In genomic region chr10:60828489-60828852, GRCh38 we compare ENCODE assay signal across 10 cellular contexts. TPM values are rescaled to one million over a fixed set of nuclear protein-coding genes. Genes with fewer than 3 reads are reported as not detected.
A peak's percentile ranks its signal among the peaks of the same experiment; 100 is the strongest.
DNase-seq lines count a peak whose midpoint lies in the region; ATAC-seq, FAIRE-seq and TF ChIP-seq lines count a peak whose summit lies in the region.
"Had no signal": no experiment of that assay in that cellular context is flagged by ENCODE, and none has a peak within 500 bp of the region (broad histone marks: within the 10 kb centered on the region; RNA-seq: fewer than 3 reads in every experiment).

No MANE protein-coding gene starts in this region.

- CTCF ChIA-PET in OCI-LY7 (lab: Charles Lee; ENCODE audit: unreplicated experiment) = no interaction called here

- POLR2A ChIA-PET in OCI-LY7 (lab: Charles Lee) = no interaction called here

- H2AFZ ChIP-seq in OCI-LY7 (ENCODE audit: low read length) = no peak overlapping the region

- no peaks in the 10 kb centered on the region for H3K27me3 ChIP-seq in foreskin keratinocyte
- H3K27me3 ChIP-seq in skeletal muscle satellite cell (ENCODE audit: control insufficient read depth, insufficient read depth, low read length) = no peaks in the 10 kb centered on the region

- peak; percentile 20 for FAIRE-seq in HTR-8/SVneo (lab: Jason Lieb, UNC)
- FAIRE-seq: H1 had no signal

- ATAC-seq in SK-N-SH treated with all-trans-retinoic acid at 6 μM for 48 hours (peak; percentile 72), foreskin keratinocyte (peak; percentile 55)
- no peak for ATAC-seq in stimulated activated naive CD8-positive, alpha-beta T cell treated with anti-CD3 and anti-CD28 coated beads, Interleukin-15, Interleukin-2, amounts not matched to agents 100 U/mL and 50 U/mL, for 24 hours

- H3K79me2 ChIP-seq in OCI-LY7 (ENCODE audit: insufficient read depth, low read depth, low read length) = no peaks in the 10 kb centered on the region

- H4K20me1 ChIP-seq in OCI-LY7 (ENCODE audit: insufficient read depth, low read length) = no peaks in the 10 kb centered on the region

- H3K27ac ChIP-seq in foreskin keratinocyte = no peak overlapping the region
- no peak overlapping the region for H3K27ac ChIP-seq in OCI-LY7 (ENCODE audit: low read depth, low read length, poor library complexity, severe bottlenecking)

- H3K4me3 ChIP-seq in skeletal muscle satellite cell (ENCODE audit: low read length) (no peak overlapping the region), OCI-LY7 (ENCODE audit: low read depth, low read length, poor library complexity, severe bottlenecking) (no peak overlapping the region)

- H3K4me2 ChIP-seq in skeletal muscle satellite cell (ENCODE audit: low read length) (peak overlapping the region; percentile 52), OCI-LY7 (ENCODE audit: low read length) (no peak overlapping the region)

- H3K9me2 ChIP-seq in OCI-LY7 (ENCODE audit: insufficient read depth, low read length) = no peaks in the 10 kb centered on the region

- DNase-seq in HTR-8/SVneo (ENCODE audit: insufficient read length, low spot score) (no peak), foreskin keratinocyte (peak; percentile 6 to 23), OCI-LY7 (ENCODE audit: low spot score) (no peak)
- no peak for DNase-seq in stimulated activated naive CD8-positive, alpha-beta T cell treated with anti-CD3 and anti-CD28 coated beads, Interleukin-15, Interleukin-2, amounts not matched to agents 100 U/mL and 50 U/mL, for 24 hours
- no peak for DNase-seq in stimulated activated CD4-positive, alpha-beta T cell treated with anti-CD3 and anti-CD28 coated beads, Interleukin-4, amount 100 ng/mL, for 1 hour
- DNase-seq: activated naive CD4-positive, alpha-beta T cell treated with anti-CD3 and anti-CD28 coated beads, Interleukin-2, amount 50 U/mL, for 16 hours; NCI-H187 had no signal

- no peaks in the 10 kb centered on the region for H3K36me3 ChIP-seq in skeletal muscle satellite cell (ENCODE audit: insufficient read depth, low read length)
- H3K36me3 ChIP-seq in OCI-LY7 (ENCODE audit: insufficient read depth, low read length) = no peaks in the 10 kb centered on the region

- H3K4me1 ChIP-seq in foreskin keratinocyte (peaks cover 10% of the 10 kb centered on the region), skeletal muscle satellite cell (ENCODE audit: control insufficient read depth, insufficient read depth, low read length) (peaks cover 14% of the 10 kb centered on the region), OCI-LY7 (ENCODE audit: insufficient read depth, low read length, poor library complexity, severe bottlenecking) (no peaks in the 10 kb centered on the region)

- intact Hi-C loops in OCI-LY7 (cut with micrococcal nuclease; ENCODE audit: unreplicated experiment) = no loop called here

- H3K9ac ChIP-seq in skeletal muscle satellite cell (ENCODE audit: low read depth, low read length) = no peak overlapping the region

- H3K9me3 ChIP-seq in skeletal muscle satellite cell (replicated peaks; ENCODE audit: low read length) = no peaks in the 10 kb centered on the region
- H3K9me3 ChIP-seq in OCI-LY7 (ENCODE audit: low read length) = no peaks in the 10 kb centered on the region

- TF ChIP-seq CTCF in foreskin keratinocyte (conservative IDR thresholded peaks at IDR 0.05) (no peak), OCI-LY7 (conservative IDR thresholded peaks at IDR 0.05; ENCODE audit: low read length) (no peak)

- no TSS peak for BruUV-seq in OCI-LY7 (replicated peaks; lab: Mats Ljungman, UMichigan)

TF ChIP-seq in SK-N-SH treated with all-trans-retinoic acid at 6 μM for 48 hours, 23 proteins besides CTCF, POLR2A, EP300 and RAD21:
- TF ChIP-seq, protein P1, sequence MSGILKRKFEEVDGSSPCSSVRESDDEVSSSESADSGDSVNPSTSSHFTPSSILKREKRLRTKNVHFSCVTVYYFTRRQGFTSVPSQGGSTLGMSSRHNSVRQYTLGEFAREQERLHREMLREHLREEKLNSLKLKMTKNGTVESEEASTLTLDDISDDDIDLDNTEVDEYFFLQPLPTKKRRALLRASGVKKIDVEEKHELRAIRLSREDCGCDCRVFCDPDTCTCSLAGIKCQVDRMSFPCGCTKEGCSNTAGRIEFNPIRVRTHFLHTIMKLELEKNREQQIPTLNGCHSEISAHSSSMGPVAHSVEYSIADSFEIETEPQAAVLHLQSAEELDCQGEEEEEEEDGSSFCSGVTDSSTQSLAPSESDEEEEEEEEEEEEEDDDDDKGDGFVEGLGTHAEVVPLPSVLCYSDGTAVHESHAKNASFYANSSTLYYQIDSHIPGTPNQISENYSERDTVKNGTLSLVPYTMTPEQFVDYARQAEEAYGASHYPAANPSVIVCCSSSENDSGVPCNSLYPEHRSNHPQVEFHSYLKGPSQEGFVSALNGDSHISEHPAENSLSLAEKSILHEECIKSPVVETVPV (CRISPR knock-in tag; IDR thresholded peaks at IDR 0.05) = no peak
- TF ChIP-seq ZC3H10 (CRISPR knock-in tag; IDR thresholded peaks at IDR 0.05) = no peak
- TF ChIP-seq GLIS3 (CRISPR knock-in tag; IDR thresholded peaks at IDR 0.05) = no peak
- no peak for TF ChIP-seq ZNF8 (CRISPR knock-in tag; IDR thresholded peaks at IDR 0.05)
- no peak for TF ChIP-seq ZFP3 (CRISPR knock-in tag; IDR thresholded peaks at IDR 0.05)
- TF ChIP-seq ZFP30 (CRISPR knock-in tag; IDR thresholded peaks at IDR 0.05) = no peak
- TF ChIP-seq BACH2 (CRISPR knock-in tag; IDR thresholded peaks at IDR 0.05; ENCODE audit: borderline replicate concordance) = no peak
- TF ChIP-seq OSR1 (CRISPR knock-in tag; IDR thresholded peaks at IDR 0.05) = no peak
- TF ChIP-seq RARB (CRISPR knock-in tag; IDR thresholded peaks at IDR 0.05) = no peak
- TF ChIP-seq CSDC2 (CRISPR knock-in tag; IDR thresholded peaks at IDR 0.05) = no peak
- TF ChIP-seq, protein P2, sequence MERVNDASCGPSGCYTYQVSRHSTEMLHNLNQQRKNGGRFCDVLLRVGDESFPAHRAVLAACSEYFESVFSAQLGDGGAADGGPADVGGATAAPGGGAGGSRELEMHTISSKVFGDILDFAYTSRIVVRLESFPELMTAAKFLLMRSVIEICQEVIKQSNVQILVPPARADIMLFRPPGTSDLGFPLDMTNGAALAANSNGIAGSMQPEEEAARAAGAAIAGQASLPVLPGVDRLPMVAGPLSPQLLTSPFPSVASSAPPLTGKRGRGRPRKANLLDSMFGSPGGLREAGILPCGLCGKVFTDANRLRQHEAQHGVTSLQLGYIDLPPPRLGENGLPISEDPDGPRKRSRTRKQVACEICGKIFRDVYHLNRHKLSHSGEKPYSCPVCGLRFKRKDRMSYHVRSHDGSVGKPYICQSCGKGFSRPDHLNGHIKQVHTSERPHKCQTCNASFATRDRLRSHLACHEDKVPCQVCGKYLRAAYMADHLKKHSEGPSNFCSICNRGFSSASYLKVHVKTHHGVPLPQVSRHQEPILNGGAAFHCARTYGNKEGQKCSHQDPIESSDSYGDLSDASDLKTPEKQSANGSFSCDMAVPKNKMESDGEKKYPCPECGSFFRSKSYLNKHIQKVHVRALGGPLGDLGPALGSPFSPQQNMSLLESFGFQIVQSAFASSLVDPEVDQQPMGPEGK (CRISPR knock-in tag; IDR thresholded peaks at IDR 0.05; ENCODE audit: borderline replicate concordance) = no peak
- no peak for TF ChIP-seq ISL1 (CRISPR knock-in tag; IDR thresholded peaks at IDR 0.05)
TF ChIP-seq in SK-N-SH treated with all-trans-retinoic acid at 6 μM for 48 hours: peak in this region for 0.

RNA-seq across cellular contexts. Expression of gene CDK1, which starts 50.2 kb away (rescaled TPM):
- total RNA-seq in foreskin keratinocyte = 88.8 and 105 TPM in 2 replicates
- 52.4 and 84.9 TPM in 2 replicates for polyA plus RNA-seq in foreskin keratinocyte
- total RNA-seq in skeletal muscle satellite cell (2012; rRNA removed) = 29.7 and 31.7 TPM in 2 replicates
- 145 and 156 TPM in 2 replicates for total RNA-seq in OCI-LY7 (2014; rRNA removed; shearing (Covaris generic))
- 155 and 164 TPM in 2 replicates for total RNA-seq in OCI-LY7 (2022)

Comparison
In these comparisons a context has a peak if more than half of its experiments do, and no peak if none do; other contexts are left out.
1. DNase-seq: peak in foreskin keratinocyte (2 of 2); none in HTR-8/SVneo (single experiment), stimulated activated naive CD8-positive, alpha-beta T cell treated with anti-CD3 and anti-CD28 coated beads, Interleukin-15, Interleukin-2, amounts not matched to agents 100 U/mL and 50 U/mL, for 24 hours (single experiment), stimulated activated CD4-positive, alpha-beta T cell treated with anti-CD3 and anti-CD28 coated beads, Interleukin-4, amount 100 ng/mL, for 1 hour (single experiment) and OCI-LY7 (single experiment).